Comparison of ENCODE assay signal across 8 cellular contexts in the genomic region with DNA sequence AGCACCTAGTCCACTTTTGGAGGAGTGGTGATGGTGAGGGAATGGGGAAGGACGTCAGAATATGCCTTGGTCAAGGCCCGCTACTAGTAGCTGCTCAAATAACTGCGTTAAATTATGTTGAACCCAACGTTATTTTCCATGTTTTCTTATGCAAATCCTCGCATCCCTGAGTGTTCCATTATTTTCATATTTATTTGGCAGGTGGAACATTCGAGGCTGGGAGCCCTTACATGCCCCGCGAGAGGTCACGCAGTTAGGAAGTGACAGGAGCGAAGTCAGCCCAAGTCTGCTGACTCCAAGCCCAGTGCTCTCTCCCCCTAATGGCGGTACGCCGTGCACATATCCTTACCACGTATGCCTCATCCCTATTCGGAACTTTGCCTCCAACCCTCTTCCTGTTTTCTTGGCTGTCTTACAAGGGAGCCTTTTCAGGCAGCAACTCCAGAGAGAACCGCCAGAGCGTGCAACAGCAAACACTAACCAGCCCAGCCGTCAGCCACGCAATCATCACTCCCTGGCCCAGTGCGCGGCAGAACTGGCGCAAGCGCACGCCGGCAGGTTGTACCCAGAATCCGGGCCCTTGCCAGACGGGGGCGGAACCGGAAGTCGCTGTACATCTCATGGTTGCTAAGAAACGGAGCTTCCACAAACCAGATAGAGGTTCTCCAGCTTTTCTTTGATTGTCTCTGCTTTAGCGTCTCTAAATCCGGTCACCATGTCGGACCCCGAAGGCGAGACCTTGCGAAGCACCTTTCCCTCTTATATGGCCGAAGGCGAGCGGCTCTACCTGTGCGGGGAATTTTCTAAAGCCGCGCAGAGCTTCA. TPM values are rescaled to one million over a fixed set of nuclear protein-coding genes. Genes with fewer than 3 reads are reported as not detected.
DNase-seq lines count a peak whose midpoint lies in the region; ATAC-seq and TF ChIP-seq lines count a peak whose summit lies in the region.

A gene with protein sequence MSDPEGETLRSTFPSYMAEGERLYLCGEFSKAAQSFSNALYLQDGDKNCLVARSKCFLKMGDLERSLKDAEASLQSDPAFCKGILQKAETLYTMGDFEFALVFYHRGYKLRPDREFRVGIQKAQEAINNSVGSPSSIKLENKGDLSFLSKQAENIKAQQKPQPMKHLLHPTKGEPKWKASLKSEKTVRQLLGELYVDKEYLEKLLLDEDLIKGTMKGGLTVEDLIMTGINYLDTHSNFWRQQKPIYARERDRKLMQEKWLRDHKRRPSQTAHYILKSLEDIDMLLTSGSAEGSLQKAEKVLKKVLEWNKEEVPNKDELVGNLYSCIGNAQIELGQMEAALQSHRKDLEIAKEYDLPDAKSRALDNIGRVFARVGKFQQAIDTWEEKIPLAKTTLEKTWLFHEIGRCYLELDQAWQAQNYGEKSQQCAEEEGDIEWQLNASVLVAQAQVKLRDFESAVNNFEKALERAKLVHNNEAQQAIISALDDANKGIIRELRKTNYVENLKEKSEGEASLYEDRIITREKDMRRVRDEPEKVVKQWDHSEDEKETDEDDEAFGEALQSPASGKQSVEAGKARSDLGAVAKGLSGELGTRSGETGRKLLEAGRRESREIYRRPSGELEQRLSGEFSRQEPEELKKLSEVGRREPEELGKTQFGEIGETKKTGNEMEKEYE (plus strand): TSS at position 609 of the 824 bp plus-strand sequence. CDS start 107 bp downstream, at position 716.

- H3K4me3 ChIP-seq in SK-N-SH (ENCODE audit: low read depth in 2 of 2, low read length in 1 of 2) (peak within 1 kb of the TSS; percentile 61 to 70), osteoblast (ENCODE audit: insufficient read depth, low read length) (peak within 1 kb of the TSS; percentile 71), thoracic aorta (peak within 1 kb of the TSS; percentile 75)

- ATAC-seq in HG02588 (IDR thresholded peaks at IDR 0.05; ENCODE audit: unreplicated experiment) (peak; percentile 89), thoracic aorta (ENCODE audit: insufficient number of reproducible peaks, low FRiP score, low read depth) (peak; percentile 90)
- peak; percentile 98 to 99 for ATAC-seq in activated naive CD4-positive, alpha-beta T cell treated with anti-CD3 and anti-CD28 coated beads, Interleukin-2, amount 50 U/mL, for 72 hours

- TF ChIP-seq CTCF in GM10266 (IDR thresholded peaks at IDR 0.05; ENCODE audit: control insufficient read depth, insufficient read depth, low read depth, missing control alignments) = no peak
- TF ChIP-seq CTCF in SK-N-SH (IDR thresholded peaks at IDR 0.05) = peak; percentile 53
- TF ChIP-seq CTCF in glutamatergic neuron (IDR thresholded peaks at IDR 0.05; ENCODE audit: partially characterized antibody, unreplicated experiment) = peak; percentile 24
- TF ChIP-seq CTCF in osteoblast (IDR thresholded peaks at IDR 0.05; ENCODE audit: extremely low read depth, low read depth, low read length) = peak; percentile 46
- peak; percentile 66 for TF ChIP-seq CTCF in thoracic aorta (IDR thresholded peaks at IDR 0.05)

- DNase-seq in GM10266 (ENCODE audit: extremely low spot score) = peak; percentile 90
- peak; percentile 93 for DNase-seq in NCI-H1092 (lab: John Stamatoyannopoulos, UW)
- DNase-seq in SK-N-SH = peak; percentile 95
- DNase-seq in activated naive CD4-positive, alpha-beta T cell treated with anti-CD3 and anti-CD28 coated beads, Interleukin-2, amount 50 U/mL, for 72 hours (ENCODE audit: low spot score in 2 of 2) = peak; percentile 94 to 96
- DNase-seq in glutamatergic neuron = peak; percentile 97
- DNase-seq in osteoblast (ENCODE audit: insufficient read length, low spot score, missing footprints) = peak; percentile 98
- DNase-seq in thoracic aorta (ENCODE audit: low spot score) = peak; percentile 92

- peaks cover 5% of the 10 kb centered on the region for H3K27me3 Mint-ChIP-seq in glutamatergic neuron (ENCODE audit: unreplicated experiment)

- H3K9ac ChIP-seq in SK-N-SH = peak within 1 kb of the TSS; percentile 66

- H3K79me2 ChIP-seq in SK-N-SH (ENCODE audit: insufficient read depth) = peaks cover 4% of the 10 kb centered on the region
- no peaks in the 10 kb centered on the region for H3K79me2 ChIP-seq in osteoblast (ENCODE audit: insufficient read depth, low read length)

- peaks cover 12% of the 10 kb centered on the region for H3K4me1 Mint-ChIP-seq in glutamatergic neuron (ENCODE audit: low read depth, unreplicated experiment)

- H3K27me3 ChIP-seq in SK-N-SH (ENCODE audit: insufficient read depth) = no peaks in the 10 kb centered on the region
- no peaks in the 10 kb centered on the region for H3K27me3 ChIP-seq in osteoblast (ENCODE audit: insufficient read depth, low read length)
- H3K27me3 ChIP-seq in thoracic aorta (replicated peaks; ENCODE audit: insufficient read depth) = no peaks in the 10 kb centered on the region

- peak; percentile 56 for TF ChIP-seq RAD21 in SK-N-SH (IDR thresholded peaks at IDR 0.05; ENCODE audit: low read length)

- peak within 1 kb of the TSS; percentile 86 to 90 for H3K27ac Mint-ChIP-seq in activated naive CD4-positive, alpha-beta T cell treated with anti-CD3 and anti-CD28 coated beads, Interleukin-2, amount 50 U/mL, for 72 hours
- peak within 1 kb of the TSS; percentile 93 for H3K27ac Mint-ChIP-seq in glutamatergic neuron (ENCODE audit: unreplicated experiment)

- no peak; a peak in 1 of 4 replicates for TF ChIP-seq EP300 in SK-N-SH (IDR thresholded peaks at IDR 0.05; ENCODE audit: borderline replicate concordance in 1 of 2, low read depth in 1 of 2, low read length in 1 of 2)

- H3K36me3 Mint-ChIP-seq in activated naive CD4-positive, alpha-beta T cell treated with anti-CD3 and anti-CD28 coated beads, Interleukin-2, amount 50 U/mL, for 72 hours = peaks cover 0 to 13% of the 10 kb centered on the region in 2 donors
- no peaks in the 10 kb centered on the region for H3K36me3 Mint-ChIP-seq in glutamatergic neuron (ENCODE audit: unreplicated experiment)

- no peaks in the 10 kb centered on the region for H3K9me2 ChIP-seq in SK-N-SH

- H3K4me2 ChIP-seq in SK-N-SH (peak within 1 kb of the TSS; percentile 78), osteoblast (ENCODE audit: insufficient read depth, low read length) (peak within 1 kb of the TSS; percentile 83)

- peaks cover 6% of the 10 kb centered on the region for H3F3A ChIP-seq in SK-N-SH (replicated peaks; ENCODE audit: insufficient read depth)

- H2AFZ ChIP-seq in SK-N-SH (ENCODE audit: low read depth) = peak within 1 kb of the TSS; percentile 95
- H2AFZ ChIP-seq in osteoblast (ENCODE audit: low read length) = peak within 1 kb of the TSS; percentile 89

- CTCF ChIA-PET in SK-N-SH (lab: Yijun Ruan, JAX) = interaction anchor here (0.7 to 1.6 kb wide), 7 partner anchors 9 to 193 kb away, joined by 3 to 4 read pairs (median 3); no protein-coding TSS in a partner anchor

- no peaks in the 10 kb centered on the region for H3K9me3 ChIP-seq in SK-N-SH
- no peaks in the 10 kb centered on the region for H3K9me3 ChIP-seq in osteoblast (ENCODE audit: low read depth, low read length)
- H3K9me3 ChIP-seq in thoracic aorta = no peaks in the 10 kb centered on the region

- H3K27ac ChIP-seq in SK-N-SH (ENCODE audit: low read depth in 2 of 2, low read length in 1 of 2) = peak within 1 kb of the TSS; percentile 81 to 83
- peak within 1 kb of the TSS; percentile 66 for H3K27ac ChIP-seq in osteoblast (ENCODE audit: low read depth, low read length)
- H3K27ac ChIP-seq in thoracic aorta = peak within 1 kb of the TSS; percentile 77 to 83

- no peaks in the 10 kb centered on the region for H4K20me1 ChIP-seq in SK-N-SH (ENCODE audit: insufficient read depth)
- H4K20me1 ChIP-seq in osteoblast (ENCODE audit: insufficient read depth, low read length) = no peaks in the 10 kb centered on the region

- POLR2A ChIA-PET in SK-N-SH (lab: Yijun Ruan, JAX) = interaction anchor here (0.6 to 1.7 kb wide), 10 partner anchors 9 to 241 kb away, joined by 3 to 21 read pairs (median 5); a partner anchor contains a TSS

- H3K36me3 ChIP-seq in SK-N-SH (replicated peaks in 1 of 2; ENCODE audit: control insufficient read depth in 1 of 2, insufficient read depth in 2 of 2, low read length in 1 of 2) = peaks cover 0 to under 1% of the 10 kb centered on the region in 2 experiments
- peaks cover 3% of the 10 kb centered on the region for H3K36me3 ChIP-seq in osteoblast (ENCODE audit: insufficient read depth, low read length)
- H3K36me3 ChIP-seq in thoracic aorta = no peaks in the 10 kb centered on the region

- peak within 1 kb of the TSS; percentile 100 for H3K4me3 Mint-ChIP-seq in glutamatergic neuron (ENCODE audit: unreplicated experiment)

- WGBS in SK-N-SH (ENCODE audit: low lambda C conversion rate) = 2% methylated on average over 31 of the region's 43 CpGs

- peaks cover 0 to 10% of the 10 kb centered on the region in 2 experiments; a peak in 3 of 4 replicates for H3K4me1 ChIP-seq in SK-N-SH (ENCODE audit: control insufficient read depth in 1 of 2, insufficient read depth in 2 of 2, low read depth in 1 of 2, low read length in 1 of 2)
- H3K4me1 ChIP-seq in osteoblast (ENCODE audit: insufficient read depth, low read length) = peaks cover 9% of the 10 kb centered on the region
- H3K4me1 ChIP-seq in thoracic aorta (ENCODE audit: control insufficient read depth in 1 of 2, low read depth in 2 of 2) = peaks cover 0 to 8% of the 10 kb centered on the region in 2 donors

- no peaks in the 10 kb centered on the region for H3K9me3 Mint-ChIP-seq in activated naive CD4-positive, alpha-beta T cell treated with anti-CD3 and anti-CD28 coated beads, Interleukin-2, amount 50 U/mL, for 72 hours
- peaks cover 5% of the 10 kb centered on the region for H3K9me3 Mint-ChIP-seq in glutamatergic neuron (ENCODE audit: unreplicated experiment)

TF ChIP-seq in SK-N-SH, 30 proteins besides CTCF, POLR2A, EP300 and RAD21 (continues in another document):
- TF ChIP-seq TCF12 (IDR thresholded peaks at IDR 0.05) (peak; percentile 33; the same call in 1 of the 2 replicates), SMC3 (IDR thresholded peaks at IDR 0.05; ENCODE audit: low read depth, low read length) (peak; percentile 37; the same call in 1 of the 2 replicates), EZH2phosphoT487 (IDR thresholded peaks at IDR 0.05; ENCODE audit: borderline replicate concordance, low read depth) (no peak), POLR2AphosphoS5 (IDR thresholded peaks at IDR 0.05; ENCODE audit: low read depth, low read length) (peak; percentile 92), CHD2 (IDR thresholded peaks at IDR 0.05; ENCODE audit: low read length, partially characterized antibody) (no peak), MEF2A (IDR thresholded peaks at IDR 0.05; ENCODE audit: borderline replicate concordance, low read depth) (no peak)
- TF ChIP-seq, protein P1, sequence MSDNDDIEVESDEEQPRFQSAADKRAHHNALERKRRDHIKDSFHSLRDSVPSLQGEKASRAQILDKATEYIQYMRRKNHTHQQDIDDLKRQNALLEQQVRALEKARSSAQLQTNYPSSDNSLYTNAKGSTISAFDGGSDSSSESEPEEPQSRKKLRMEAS (IDR thresholded peaks at IDR 0.05; ENCODE audit: low read depth) = peak; percentile 91

RNA-seq across cellular contexts. Expression of the gene that starts here (rescaled TPM):
- 1.1 and 1.6 TPM in 2 replicates for polyA plus RNA-seq in SK-N-SH (2012; rRNA removed)
- polyA plus RNA-seq in SK-N-SH (2012; cell fraction: cytosol; rRNA removed) = 1.2 and 1.3 TPM in 2 replicates
- 5.3 and 5.7 TPM in 2 replicates for polyA plus RNA-seq in SK-N-SH (2012; cell fraction: nucleus; rRNA removed)
- total RNA-seq in activated naive CD4-positive, alpha-beta T cell treated with anti-CD3 and anti-CD28 coated beads, Interleukin-2, amount 50 U/mL, for 72 hours = 1 to 10 TPM; 1.2 to 2.0 TPM
- total RNA-seq in glutamatergic neuron (ENCODE audit: unreplicated experiment) = 3.4 TPM
- 1.1 and 1.5 TPM in 2 replicates for total RNA-seq in osteoblast
- total RNA-seq in thoracic aorta = 1 to 10 TPM; 1.1 to 2.2 TPM

Comparison
In these comparisons a context has a peak if more than half of its experiments do, and no peak if none do; other contexts are left out.
1. Peak in every context shown above with its lines: DNase-seq, ATAC-seq, H3K4me3 ChIP-seq and H3K27ac ChIP-seq.